Comparison of ENCODE assay signal across 10 cellular contexts in genomic region chr4:105600951-105601350, GRCh38. TPM values are rescaled to one million over a fixed set of nuclear protein-coding genes. Genes with fewer than 3 reads are reported as not detected.
"Had no signal": no experiment of that assay in that cellular context is flagged by ENCODE, and none has a peak within 500 bp of the region (broad histone marks: within the 10 kb centered on the region; RNA-seq: fewer than 3 reads in every experiment).

No MANE protein-coding gene starts in this region.

- DNase-seq: H9, HCEC 1CT, KBM-7 had no signal

- H3K27ac ChIP-seq: HL-60 had no signal

- H2AFZ ChIP-seq: GM23338 had no signal

- H3K27me3 Mint-ChIP-seq: IgD-negative memory B cell had no signal

- ATAC-seq: GM23338, HepG2 had no signal

- H3K4me3 Mint-ChIP-seq: GM23338, H9, IgD-negative memory B cell had no signal

- H3K27ac Mint-ChIP-seq: GM23338, H9, IgD-negative memory B cell had no signal

- H3K9me3 Mint-ChIP-seq: GM23338, H9, IgD-negative memory B cell had no signal

- FAIRE-seq: H1, H54, HepG2 had no signal

- H3K4me3 ChIP-seq: GM23338 had no signal

- H3K4me1 Mint-ChIP-seq: H9, IgD-negative memory B cell had no signal

- H3K36me3 Mint-ChIP-seq: IgD-negative memory B cell had no signal

- H3K4me2 ChIP-seq: GM23338 had no signal

RNA-seq across cellular contexts. Expression of gene ARHGEF38, which starts 48.5 kb away (rescaled TPM):
- total RNA-seq: GM23338, H1, H9, HepG2, HT1080 had no signal
- polyA plus RNA-seq: H1, HepG2, IgD-negative memory B cell had no signal
